In genomic region chr10:12348341-12348869, GRCh38 we compare ENCODE assay signal across 8 cellular contexts. TPM values are rescaled to one million over a fixed set of nuclear protein-coding genes. Genes with fewer than 3 reads are reported as not detected.
DNase-seq lines count a peak whose midpoint lies in the region; ATAC-seq, FAIRE-seq and TF ChIP-seq lines count a peak whose summit lies in the region.

No MANE protein-coding gene starts in this region.

- no peak for FAIRE-seq in HepG2 (lab: Jason Lieb, UNC)

- H3K4me2 ChIP-seq in HepG2 (ENCODE audit: low read depth, low read length): peak overlapping the region; percentile 62

- TF ChIP-seq EP300 in HepG2 (IDR thresholded peaks at IDR 0.05; ENCODE audit: low read depth in 2 of 2, low read length in 2 of 2) (no peak), HepG2 (CRISPR knock-in tag; IDR thresholded peaks at IDR 0.05; ENCODE audit: borderline replicate concordance) (no peak)

- H3K79me2 ChIP-seq in HepG2 (ENCODE audit: insufficient read depth, low read length): no peaks in the 10 kb centered on the region

- in situ Hi-C loops in HepG2 (cut with HindIII; ENCODE audit: extremely low pct_ligation_motif_present, low pct_unique_long_range_greater_than_20kb): no loop called here

- CTCF ChIA-PET in activated CD4-positive, alpha-beta T cell treated with anti-CD3 and anti-CD28 coated beads for 36 hours (lab: Charles Lee): interaction anchor here (0.6 to 1.1 kb wide), 4 partner anchors 22 to 110 kb away, joined by 3 to 4 read pairs (median 3); no protein-coding TSS in a partner anchor
- CTCF ChIA-PET in HepG2 (lab: Yijun Ruan, JAX; ENCODE audit: low intra/inter-chr PET ratio, low total read pairs): no interaction called here

- H3K36me3 ChIP-seq in adipocyte (ENCODE audit: control insufficient read depth, insufficient read depth, low read length, severe bottlenecking) (no peaks in the 10 kb centered on the region), HepG2 (replicated peaks in 1 of 2; ENCODE audit: control insufficient read depth in 1 of 2, insufficient read depth in 2 of 2, low read length in 2 of 2) (no peaks in the 10 kb centered on the region), thymus (ENCODE audit: control insufficient read depth, insufficient read depth) (no peaks in the 10 kb centered on the region)

- H3K4me1 Mint-ChIP-seq in activated CD4-positive, alpha-beta T cell treated with anti-CD3 and anti-CD28 coated beads for 36 hours: peaks cover 37% of the 10 kb centered on the region

- peak overlapping the region; percentile 39 for H3K9ac ChIP-seq in adipocyte (ENCODE audit: low read length)
- no peak overlapping the region for H3K9ac ChIP-seq in HepG2 (ENCODE audit: insufficient read depth, low read depth, low read length)

- H3K4me1 ChIP-seq in adipocyte (ENCODE audit: control insufficient read depth, insufficient read depth, low read length): peaks cover 12% of the 10 kb centered on the region
- H3K4me1 ChIP-seq in HepG2 (ENCODE audit: insufficient read depth, low read length): peaks cover 20% of the 10 kb centered on the region
- H3K4me1 ChIP-seq in thymus (ENCODE audit: control insufficient read depth, insufficient read depth, low read length): peaks cover 14% of the 10 kb centered on the region

- WGBS in HepG2 (ENCODE audit: low lambda C conversion rate): 4% methylated on average over 16 of the region's 24 CpGs
- 37% methylated on average over 24 of the region's 24 CpGs for WGBS in thymus

- H3K4me3 ChIP-seq in adipocyte (ENCODE audit: low read length) (peak overlapping the region; percentile 63), HepG2 (replicated peaks in 1 of 3; ENCODE audit: insufficient read depth in 1 of 3, low read depth in 2 of 3, low read length in 3 of 3) (peak overlapping the region; percentile 21 to 62 (median 25); a peak in 1 of 6 replicates), thymus (ENCODE audit: low read length) (peak overlapping the region; percentile 72)

- no peak for DNase-seq in activated CD4-positive, alpha-beta T cell treated with anti-CD3 and anti-CD28 coated beads for 36 hours
- DNase-seq in activated CD4-positive, alpha-beta T cell treated with anti-CD3 and anti-CD28 coated beads, Interleukin-2, amount 50 U/mL, for 48 hours: no peak
- DNase-seq in adipocyte (ENCODE audit: low read depth): no peak
- no peak for DNase-seq in HepG2 (ENCODE audit: low spot score)
- no peak for DNase-seq in activated CD8-positive, alpha-beta memory T cell treated with anti-CD3 and anti-CD28 coated beads, Interleukin-2, amount 50 U/mL, for 48 hours
- DNase-seq in cortex of kidney (lab: John Stamatoyannopoulos, UW): no peak
- no peak for DNase-seq in NCI-H1930 (lab: John Stamatoyannopoulos, UW)

- intact Hi-C loops in activated CD4-positive, alpha-beta T cell treated with anti-CD3 and anti-CD28 coated beads for 36 hours (cut with DNase I, micrococcal nuclease): loop anchor here (2.0 to 5.0 kb wide), 6 partner anchors 84 to 364 kb away; partner anchors contain the start of genes CDC123 (in 1 of the 2), NUDT5 (in 1 of the 2) and UPF2 (in 1 of the 2)
- intact Hi-C loops in HepG2 (cut with micrococcal nuclease; ENCODE audit: unreplicated experiment): no loop called here

- TF ChIP-seq CTCF in HepG2 (CRISPR knock-in tag; IDR thresholded peaks at IDR 0.05): no peak

- no peaks in the 10 kb centered on the region for H4K20me1 ChIP-seq in HepG2 (ENCODE audit: insufficient read depth, low read length)

- no TSS peak for BruUV-seq in HepG2 (replicated peaks; lab: Mats Ljungman, UMichigan)

- TF ChIP-seq RAD21 in HepG2 (CRISPR knock-in tag; IDR thresholded peaks at IDR 0.05): no peak

- peaks cover 3% of the 10 kb centered on the region for H3K36me3 Mint-ChIP-seq in activated CD4-positive, alpha-beta T cell treated with anti-CD3 and anti-CD28 coated beads for 36 hours (ENCODE audit: low read depth)

- H3K9me3 Mint-ChIP-seq in activated CD4-positive, alpha-beta T cell treated with anti-CD3 and anti-CD28 coated beads for 36 hours (ENCODE audit: low read depth): no peaks in the 10 kb centered on the region

- H3K27me3 ChIP-seq in adipocyte (replicated peaks; ENCODE audit: control insufficient read depth, insufficient read depth, low read length) (no peaks in the 10 kb centered on the region), HepG2 (ENCODE audit: control insufficient read depth in 1 of 2, insufficient read depth in 2 of 2, low read length in 2 of 2) (peaks cover 5 to 43% of the 10 kb centered on the region in 2 experiments; a peak in 4 of 5 replicates), thymus (ENCODE audit: control insufficient read depth, insufficient read depth) (no peaks in the 10 kb centered on the region)

- peak overlapping the region; percentile 88 for H3K27ac Mint-ChIP-seq in activated CD4-positive, alpha-beta T cell treated with anti-CD3 and anti-CD28 coated beads for 36 hours

- H3K27ac ChIP-seq in HepG2 (ENCODE audit: extremely low read length, insufficient read depth, low read length): no peak overlapping the region
- peak overlapping the region; percentile 76 for H3K27ac ChIP-seq in thymus (ENCODE audit: low read depth)

- no peak for TF ChIP-seq POLR2A in HepG2 (IDR thresholded peaks at IDR 0.05; ENCODE audit: insufficient read depth in 1 of 2, low read depth in 2 of 2, low read length in 2 of 2)

- H3K9me3 ChIP-seq in adipocyte (ENCODE audit: control insufficient read depth, low read length) (peaks cover under 1% of the 10 kb centered on the region), HepG2 (ENCODE audit: low read length) (no peaks in the 10 kb centered on the region), thymus (ENCODE audit: control insufficient read depth) (no peaks in the 10 kb centered on the region)

- no peak overlapping the region for H2AFZ ChIP-seq in HepG2 (ENCODE audit: low read length)

- H3K4me3 Mint-ChIP-seq in activated CD4-positive, alpha-beta T cell treated with anti-CD3 and anti-CD28 coated beads for 36 hours: peak overlapping the region; percentile 67

- POLR2A ChIA-PET in activated CD4-positive, alpha-beta T cell treated with anti-CD3 and anti-CD28 coated beads for 36 hours (lab: Charles Lee): interaction anchor here (0.7 to 1.2 kb wide), 3 partner anchors 10 to 231 kb away, joined by 3 to 7 read pairs (median 3); no protein-coding TSS in a partner anchor
- POLR2A ChIA-PET in HepG2 (lab: Yijun Ruan, JAX): no interaction called here

- ATAC-seq in activated CD4-positive, alpha-beta T cell treated with anti-CD3 and anti-CD28 coated beads for 36 hours: no peak
- ATAC-seq in HepG2: peak; percentile 38

- H3K27me3 Mint-ChIP-seq in activated CD4-positive, alpha-beta T cell treated with anti-CD3 and anti-CD28 coated beads for 36 hours: peaks cover 4% of the 10 kb centered on the region

TF ChIP-seq in HepG2, 621 proteins besides CTCF, POLR2A, EP300 and RAD21 (continues in another document):
- no peak for TF ChIP-seq IKZF1 (IDR thresholded peaks at IDR 0.05)
- peak; percentile 15; the same call in 1 of the 2 replicates for TF ChIP-seq ZNF800 (CRISPR knock-in tag; IDR thresholded peaks at IDR 0.05)
- TF ChIP-seq ZNF263 (CRISPR knock-in tag; IDR thresholded peaks at IDR 0.05): no peak

RNA-seq across cellular contexts. Expression of gene CAMK1D, which starts 0.9 kb away (rescaled TPM):
- 10 to 100 TPM; 16.0 to 16.3 TPM for total RNA-seq in activated CD4-positive, alpha-beta T cell treated with anti-CD3 and anti-CD28 coated beads for 36 hours
- not detected in 2 replicates for total RNA-seq in HepG2 (2016; rRNA removed; fragmentation: Illumina TruSeq; extraction: Trizol)
- not detected in 2 replicates for total RNA-seq in HepG2 (2016; cell fraction: cytosol; rRNA removed; fragmentation: Illumina TruSeq; extraction: Trizol; ENCODE audit: low read depth)
- total RNA-seq in HepG2 (2016; cell fraction: insoluble cytoplasmic fraction; rRNA removed; fragmentation: Illumina TruSeq; extraction: Trizol): not detected in 2 replicates
- total RNA-seq in HepG2 (2016; cell fraction: membrane; rRNA removed; fragmentation: Illumina TruSeq; extraction: Trizol): not detected in 2 replicates
- total RNA-seq in HepG2 (2016; cell fraction: nucleus; rRNA removed; fragmentation: Illumina TruSeq; extraction: Trizol): not detected in 2 replicates
- polyA plus RNA-seq in HepG2 (2011; rRNA removed): under 0.01 TPM in 1 of 2 replicates, not detected in the other
- polyA plus RNA-seq in HepG2 (2011; cell fraction: cytosol; rRNA removed): 0.01 TPM in 1 of 2 replicates, not detected in the other
- polyA plus RNA-seq in HepG2 (2011; cell fraction: nucleus; rRNA removed): 0.07 TPM in 1 of 2 replicates, not detected in the other
- polyA plus RNA-seq in HepG2 (2012): not detected in 2 replicates
- polyA plus RNA-seq in HepG2 (2016; cell fraction: cytosol; fragmentation: Illumina TruSeq; extraction: Trizol; ENCODE audit: low read depth): not detected in 2 replicates
- polyA plus RNA-seq in HepG2 (2016; cell fraction: insoluble cytoplasmic fraction; fragmentation: Illumina TruSeq; extraction: Trizol; ENCODE audit: low read depth): not detected in 2 replicates
- not detected in 2 replicates for polyA plus RNA-seq in HepG2 (2016; cell fraction: membrane; fragmentation: Illumina TruSeq; extraction: Trizol; ENCODE audit: low read depth)
- not detected in 2 replicates for polyA plus RNA-seq in HepG2 (2016; cell fraction: nucleus; fragmentation: Illumina TruSeq; extraction: Trizol; ENCODE audit: insufficient read depth, low read depth)
- polyA minus RNA-seq in HepG2 (2011; rRNA and poly(A)+ RNA removed; ENCODE audit: low replicate concordance): 5.4 TPM in 1 of 2 replicates, not detected in the other
- 0.09 TPM in 1 of 2 replicates, not detected in the other for polyA minus RNA-seq in HepG2 (2011; cell fraction: cytosol; rRNA and poly(A)+ RNA removed)
- polyA minus RNA-seq in HepG2 (2011; cell fraction: nucleus; rRNA and poly(A)+ RNA removed): not detected in 2 replicates
- 11.2 TPM for polyA plus RNA-seq in thymus

Comparison
In these comparisons a context has a peak if more than half of its experiments do, and no peak if none do; other contexts are left out.
1. RNA of gene CAMK1D, which starts 0.9 kb away (total RNA-seq): 16.0 to 16.3 TPM in activated CD4-positive, alpha-beta T cell treated with anti-CD3 and anti-CD28 coated beads for 36 hours; not detected in HepG2; every median in the first group is over 10 times any median in the second.
2. Peak in every context shown above with its lines, with median percentiles within 50 percentile points of each other: H3K4me3 ChIP-seq.